Comparison of ENCODE assay signal across 2 cellular contexts in genomic region chr11:93020248-93021088, GRCh38.
TF ChIP-seq lines count a peak whose summit lies in the region.

No MANE protein-coding gene starts in this region.

TF ChIP-seq in GM23338, 12 proteins besides CTCF, POLR2A, EP300 and RAD21 (continued from another document):
- no peak for TF ChIP-seq EZH2phosphoT487 (IDR thresholded peaks at IDR 0.05; ENCODE audit: unreplicated experiment)
- TF ChIP-seq CREB1 (CRISPR knock-in tag; IDR thresholded peaks at IDR 0.05; ENCODE audit: low read depth): no peak
- no peak for TF ChIP-seq REST (IDR thresholded peaks at IDR 0.05; ENCODE audit: unreplicated experiment)
- no peak for TF ChIP-seq ETS1 (IDR thresholded peaks at IDR 0.05)
- TF ChIP-seq STAT1 (IDR thresholded peaks at IDR 0.05; ENCODE audit: unreplicated experiment): no peak
- TF ChIP-seq ZNF331 (CRISPR knock-in tag; IDR thresholded peaks at IDR 0.05; ENCODE audit: low read depth): no peak
- no peak for TF ChIP-seq POLR2AphosphoS5 (IDR thresholded peaks at IDR 0.05; ENCODE audit: low read depth)
- TF ChIP-seq ZNF114 (CRISPR knock-in tag; IDR thresholded peaks at IDR 0.05): no peak
- no peak for TF ChIP-seq ZNF462 (CRISPR knock-in tag; IDR thresholded peaks at IDR 0.05)
TF ChIP-seq in GM23338: peak in this region for 0.

TF ChIP-seq in H1, 55 proteins besides CTCF, POLR2A, EP300 and RAD21 (continued from another document):
- TF ChIP-seq HDAC6 (IDR thresholded peaks at IDR 0.05; ENCODE audit: low read depth, low read length) (no peak), SP2 (IDR thresholded peaks at IDR 0.05; ENCODE audit: low read length) (no peak), HDAC2 (IDR thresholded peaks at IDR 0.05; ENCODE audit: borderline replicate concordance in 1 of 2, low read depth in 2 of 2, low read length in 2 of 2) (no peak), EGR1 (IDR thresholded peaks at IDR 0.05; ENCODE audit: borderline replicate concordance, low read depth, low read length) (no peak), ATF3 (IDR thresholded peaks at IDR 0.05; ENCODE audit: insufficient read depth, low read depth, low read length) (no peak), KDM5A (IDR thresholded peaks at IDR 0.05; ENCODE audit: low read length) (no peak), YY1 (IDR thresholded peaks at IDR 0.05; ENCODE audit: low read depth, low read length) (no peak), KDM1A (IDR thresholded peaks at IDR 0.05; ENCODE audit: borderline replicate concordance, low read length) (no peak), NRF1 (IDR thresholded peaks at IDR 0.05; ENCODE audit: low read depth, low read length) (no peak), POLR2AphosphoS5 (IDR thresholded peaks at IDR 0.05; ENCODE audit: low read depth, low read length) (no peak), SAP30 (IDR thresholded peaks at IDR 0.05; ENCODE audit: insufficient read depth, insufficient replicate concordance, low read length) (no peak), MAX (IDR thresholded peaks at IDR 0.05) (no peak), MAFK (IDR thresholded peaks at IDR 0.05; ENCODE audit: low read depth, low read length) (no peak), TBP (IDR thresholded peaks at IDR 0.05; ENCODE audit: low read depth, low read length) (no peak)
TF ChIP-seq in H1: peak in this region for 0.
